ENCODE assay signal across 28 cellular contexts in the genomic region with DNA sequence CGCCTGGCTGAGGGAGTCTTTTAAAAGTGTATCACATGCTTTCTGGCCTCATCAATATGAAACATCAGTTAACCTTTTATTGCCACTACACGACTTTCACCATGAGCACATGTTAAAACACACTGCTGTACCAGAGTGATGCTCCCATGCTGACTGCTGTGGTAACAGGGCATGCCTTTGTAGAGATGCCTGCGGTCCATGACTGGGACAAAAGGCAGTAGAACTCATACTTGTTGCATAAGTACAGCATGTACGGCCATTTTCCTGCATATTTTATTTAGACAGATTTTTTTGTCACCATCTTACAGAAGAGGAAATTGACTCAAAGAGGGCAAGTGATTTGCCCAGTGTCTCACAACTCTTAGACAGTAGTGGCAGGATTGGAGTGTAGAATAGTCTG.
"Had no signal": no experiment of that assay in that cellular context is flagged by ENCODE, and none has a peak within 500 bp of the region (broad histone marks: within the 10 kb centered on the region; RNA-seq: fewer than 3 reads in every experiment).

No MANE protein-coding gene starts in this region.

- H3K27me3 ChIP-seq: adrenal gland, esophagus squamous epithelium, heart left ventricle, neutrophil, ovary, right lobe of liver, testis, transverse colon had no signal

- H3K4me3 ChIP-seq: adrenal gland, esophagus squamous epithelium, heart left ventricle, ovary, right lobe of liver, skin epidermis, transverse colon had no signal

- H3K4me1 ChIP-seq: right lobe of liver, testis had no signal

- DNase-seq: activated CD4-positive, alpha-beta memory T cell treated with anti-CD3 and anti-CD28 coated beads for 36 hours; activated CD4-positive, alpha-beta T cell treated with anti-CD3 and anti-CD28 coated beads for 48 hours; activated CD8-positive, alpha-beta memory T cell treated with anti-CD3 and anti-CD28 coated beads, Interleukin-2, amount 50 U/mL, for 4 hours; activated effector memory CD4-positive, alpha-beta T cell treated with anti-CD3 and anti-CD28 coated beads, Interleukin-2, amount 50 U/mL, for 16 hours; activated naive CD4-positive, alpha-beta T cell treated with anti-CD3 and anti-CD28 coated beads for 36 hours; activated naive CD8-positive, alpha-beta T cell treated with anti-CD3 and anti-CD28 coated beads for 36 hours; activated T-cell treated with anti-CD3 and anti-CD28 coated beads, Interleukin-2, amount 50 U/mL, for 1 hour; adrenal gland; central memory CD4-positive, alpha-beta T cell; dermis blood vessel endothelial cell; effector CD4-positive, alpha-beta T cell; esophagus squamous epithelium; heart left ventricle; hypothalamus; naive B cell; nephron progenitor cell; ovary; right lobe of liver; stimulated activated CD4-positive, alpha-beta T cell treated with anti-CD3 and anti-CD28 coated beads, Interleukin-12 subunit alpha, Interleukin-12 subunit beta, amount 100 ng/mL, for 4 hours; stimulated activated CD4-positive, alpha-beta T cell treated with anti-CD3 and anti-CD28 coated beads, Interleukin-4, amount 100 ng/mL, for 1 hour; stimulated activated naive CD8-positive, alpha-beta T cell treated with anti-CD3 and anti-CD28 coated beads, Interleukin-15, Interleukin-2, amounts not matched to agents 100 U/mL and 50 U/mL, for 24 hours; testis; transverse colon; WERI-Rb-1 had no signal

- H3K27ac ChIP-seq: adrenal gland, epithelial cell of prostate, esophagus squamous epithelium, heart left ventricle, neutrophil, ovary, right lobe of liver, skin epidermis, testis, transverse colon, WERI-Rb-1 had no signal

- ATAC-seq: activated CD4-positive, CD25-positive, alpha-beta regulatory T cell treated with anti-CD3 and anti-CD28 coated beads, Interleukin-2, amount 50 U/mL, for 24 hours; heart left ventricle; right lobe of liver; stimulated activated naive CD8-positive, alpha-beta T cell treated with anti-CD3 and anti-CD28 coated beads, Interleukin-15, Interleukin-2, amounts not matched to agents 100 U/mL and 50 U/mL, for 24 hours had no signal

- H3K36me3 ChIP-seq: adrenal gland, esophagus squamous epithelium, heart left ventricle, neutrophil, ovary, right lobe of liver, transverse colon, WERI-Rb-1 had no signal

- H3K9me3 ChIP-seq: adrenal gland, esophagus squamous epithelium, heart left ventricle, neutrophil, ovary, right lobe of liver, testis, transverse colon had no signal
